22 cellular contexts compared by ENCODE assay signal in genomic region chr14:68240388-68240787, GRCh38.
DNase-seq lines count a peak whose midpoint lies in the region; ATAC-seq, FAIRE-seq and TF ChIP-seq lines count a peak whose summit lies in the region.
"Had no signal": no experiment of that assay in that cellular context is flagged by ENCODE, and none has a peak within 500 bp of the region (broad histone marks: within the 10 kb centered on the region; RNA-seq: fewer than 3 reads in every experiment).

No MANE protein-coding gene starts in this region.

- no peaks in the 10 kb centered on the region for H4K20me1 ChIP-seq in K562 (replicated peaks; ENCODE audit: control insufficient read depth, insufficient read depth, low read length)

- H3K9ac ChIP-seq in K562 (ENCODE audit: insufficient read depth in 1 of 2, low read depth in 2 of 2, low read length in 2 of 2) (no peak overlapping the region), subcutaneous abdominal adipose tissue (ENCODE audit: low read length in 5 of 5) (no peak overlapping the region)

- POLR2A ChIA-PET in K562 (lab: Yijun Ruan, JAX): interaction anchor here (0.9 kb wide), 1 partner anchor 11 kb away, joined by 4 read pairs; no protein-coding TSS in a partner anchor

- no peak for TF ChIP-seq RAD21 in K562 (CRISPR knock-in tag; conservative IDR thresholded peaks at IDR 0.05 in 1 of 2, IDR thresholded peaks at IDR 0.05 in 1 of 2)

- FAIRE-seq in K562 (lab: Jason Lieb, UNC) (no peak), pancreas (lab: Jason Lieb, UNC) (no peak)
- FAIRE-seq: astrocyte had no signal

- TF ChIP-seq POLR2A in K562 (conservative IDR thresholded peaks at IDR 0.05): no peak
- no peak for TF ChIP-seq POLR2A in gastroesophageal sphincter (IDR thresholded peaks at IDR 0.05)

- no peak overlapping the region for H3K27ac ChIP-seq in K562 (ENCODE audit: extremely low read depth, low read depth, low read length)
- H3K27ac ChIP-seq in gastroesophageal sphincter: peak overlapping the region; percentile 15 to 73 (median 49)
- H3K27ac ChIP-seq in pancreas: peak overlapping the region; percentile 11 to 76 (median 50)
- H3K27ac ChIP-seq in subcutaneous abdominal adipose tissue (ENCODE audit: low read depth, low read length): peak overlapping the region; percentile 63
- H3K27ac ChIP-seq: RWPE1 had no signal

- H3K36me3 ChIP-seq in K562 (ENCODE audit: control insufficient read depth, insufficient read depth, low read length) (no peaks in the 10 kb centered on the region), gastroesophageal sphincter (no peaks in the 10 kb centered on the region), pancreas (no peaks in the 10 kb centered on the region), subcutaneous abdominal adipose tissue (ENCODE audit: control insufficient read depth in 5 of 5, insufficient read depth in 5 of 5, low read length in 5 of 5) (no peaks in the 10 kb centered on the region)

- H2AFZ ChIP-seq in K562 (ENCODE audit: low read depth, low read length): peak overlapping the region; percentile 36; the same call in 1 of the 2 replicates

- DNase-seq in K562 (ENCODE audit: extremely low read depth in 1 of 4, low spot score in 3 of 4) (no peak), pancreas (no peak), iPS-NIHi7 (ENCODE audit: extremely low spot score) (no peak)
- DNase-seq: activated CD4-positive, CD25-positive, alpha-beta regulatory T cell treated with anti-CD3 and anti-CD28 coated beads, Interleukin-2, amount 50 U/mL, for 72 hours; CD4-positive, alpha-beta memory T cell; GF-D8; HFFc6; NCI-H2107; posterior cingulate gyrus; stimulated activated CD4-positive, alpha-beta T cell treated with anti-CD3 and anti-CD28 coated beads, Interleukin-12 subunit alpha, Interleukin-12 subunit beta, amount 100 ng/mL, for 4 hours; substantia nigra; T1000 had no signal

- TF ChIP-seq EP300 in K562 (IDR thresholded peaks at IDR 0.05; ENCODE audit: low read length) (no peak), gastroesophageal sphincter (IDR thresholded peaks at IDR 0.05) (no peak)

- H3K4me1 ChIP-seq in K562 (replicated peaks in 1 of 2; ENCODE audit: control insufficient read depth in 2 of 2, insufficient read depth in 2 of 2, low read length in 2 of 2): peaks cover 0 to 39% of the 10 kb centered on the region in 2 experiments; a peak in 2 of 5 replicates
- H3K4me1 ChIP-seq in gastroesophageal sphincter: peaks cover 4 to 60% (median 18%) of the 10 kb centered on the region in 3 donors
- H3K4me1 ChIP-seq in pancreas: peaks cover 16 to 53% (median 37%) of the 10 kb centered on the region in 3 donors
- H3K4me1 ChIP-seq in subcutaneous abdominal adipose tissue (ENCODE audit: control insufficient read depth in 5 of 5, insufficient read depth in 5 of 5, low read length in 5 of 5): peaks cover 0 to 39% (median 19%) of the 10 kb centered on the region in 5 donors

- ATAC-seq in K562 (no peak), gastroesophageal sphincter (no peak), pancreas (peak in 3 of 4 donors; percentile 39 to 64 (median 44)), esophagus mucosa (no peak), HG02623 (IDR thresholded peaks at IDR 0.05; ENCODE audit: unreplicated experiment) (no peak), HG03097 (IDR thresholded peaks at IDR 0.05; ENCODE audit: low FRiP score, unreplicated experiment) (no peak)
- ATAC-seq: natural killer cell treated with Interleukin-12 subunit alpha and Interleukin-12 subunit beta and Interleukin-15 and Interleukin-18, amount 100 ng/mL, for 72 hours; SK-N-SH treated with all-trans-retinoic acid at 6 μM for 48 hours had no signal

- H3K4me2 ChIP-seq in K562 (ENCODE audit: insufficient read depth, low read length): no peak overlapping the region

- no TSS peak for BruUV-seq in K562 (replicated peaks; lab: Mats Ljungman, UMichigan)

- H3K9me3 ChIP-seq in K562 (replicated peaks; ENCODE audit: control insufficient read depth, insufficient read depth, low read depth, low read length) (no peaks in the 10 kb centered on the region), gastroesophageal sphincter (no peaks in the 10 kb centered on the region), pancreas (no peaks in the 10 kb centered on the region), subcutaneous abdominal adipose tissue (ENCODE audit: control insufficient read depth in 5 of 5, low read length in 5 of 5) (no peaks in the 10 kb centered on the region)

- intact Hi-C loops in K562 (cut with micrococcal nuclease): loop anchor here (10.0 kb wide), 1 partner anchor 156 kb away; no protein-coding TSS in a partner anchor
- intact Hi-C loops in pancreas (cut with DNase I): loop anchor here in 2 of 3 donors (10.0 kb wide), 3 partner anchors 306 to 574 kb away; no protein-coding TSS in a partner anchor

- H3K27me3 ChIP-seq in K562 (ENCODE audit: control insufficient read depth in 2 of 2, insufficient read depth in 2 of 2, low read length in 2 of 2) (no peaks in the 10 kb centered on the region), gastroesophageal sphincter (no peaks in the 10 kb centered on the region), pancreas (no peaks in the 10 kb centered on the region), subcutaneous abdominal adipose tissue (ENCODE audit: control insufficient read depth in 5 of 5, insufficient read depth in 4 of 5, low read length in 5 of 5) (no peaks in the 10 kb centered on the region)

- WGBS in K562 (ENCODE audit: insufficient coverage, low coverage, missing lambda C conversion rate): 25% methylated on average over 4 of the region's 4 CpGs
- 39 to 53% methylated on average over 4 of the region's 4 CpGs for WGBS in gastroesophageal sphincter (ENCODE audit: low coverage in 1 of 2), 2 donors
- 9 to 11% methylated on average over 4 of the region's 4 CpGs for WGBS in pancreas, 2 donors

- H3K4me3 ChIP-seq in K562 (no peak overlapping the region), gastroesophageal sphincter (no peak overlapping the region), pancreas (no peak overlapping the region), subcutaneous abdominal adipose tissue (ENCODE audit: low read depth in 1 of 5, low read length in 5 of 5) (no peak overlapping the region)
- H3K4me3 ChIP-seq: lung had no signal

- TF ChIP-seq CTCF in K562 (IDR thresholded peaks at IDR 0.05 in 2 of 3, conservative IDR thresholded peaks at IDR 0.05 in 1 of 3; ENCODE audit: insufficient read depth in 2 of 3, low read depth in 1 of 3, low read length in 3 of 3) (no peak), gastroesophageal sphincter (IDR thresholded peaks at IDR 0.05) (no peak), pancreas (IDR thresholded peaks at IDR 0.05) (no peak)

- no peaks in the 10 kb centered on the region for H3K79me2 ChIP-seq in K562 (ENCODE audit: control insufficient read depth, insufficient read depth, low read length)

- no peaks in the 10 kb centered on the region for H3K9me1 ChIP-seq in K562 (ENCODE audit: control insufficient read depth, insufficient read depth, low read length)

- CTCF ChIA-PET in K562 (lab: Yijun Ruan, JAX; ENCODE audit: low intra/inter-chr PET ratio): no interaction called here

- in situ Hi-C loops in K562 (cut with MboI): loop anchor here (10.0 kb wide), 2 partner anchors 296 to 584 kb away; no protein-coding TSS in a partner anchor

TF ChIP-seq in K562, 482 proteins besides CTCF, POLR2A, EP300 and RAD21:
- no peak for TF ChIP-seq ZSCAN32 (CRISPR knock-in tag; IDR thresholded peaks at IDR 0.05)
- no peak for TF ChIP-seq ZNF253 (CRISPR knock-in tag; conservative IDR thresholded peaks at IDR 0.05)
- TF ChIP-seq ARID1B (IDR thresholded peaks at IDR 0.05): no peak
- no peak for TF ChIP-seq ZC3H4 (CRISPR knock-in tag; IDR thresholded peaks at IDR 0.05; ENCODE audit: borderline replicate concordance)
- TF ChIP-seq SMARCA5 (IDR thresholded peaks at IDR 0.05): no peak
- no peak for TF ChIP-seq ZNF511 (CRISPR knock-in tag; IDR thresholded peaks at IDR 0.05)
- TF ChIP-seq DMBX1 (CRISPR knock-in tag; IDR thresholded peaks at IDR 0.05; ENCODE audit: borderline replicate concordance): no peak
- no peak for TF ChIP-seq ZNF561 (CRISPR knock-in tag; conservative IDR thresholded peaks at IDR 0.05)
- TF ChIP-seq ZNF23 (CRISPR knock-in tag; IDR thresholded peaks at IDR 0.05): no peak
- TF ChIP-seq NFRKB (IDR thresholded peaks at IDR 0.05; ENCODE audit: low read depth): no peak
- no peak for TF ChIP-seq ZNF133 (CRISPR knock-in tag; IDR thresholded peaks at IDR 0.05)
- no peak for TF ChIP-seq HES1 (IDR thresholded peaks at IDR 0.05; ENCODE audit: low read depth)
- TF ChIP-seq IRF9 (tag; IDR thresholded peaks at IDR 0.05): no peak
- no peak for TF ChIP-seq POLR2H (tag; IDR thresholded peaks at IDR 0.05; ENCODE audit: low read depth)

Comparison
In these comparisons a context has a peak if more than half of its experiments do, and no peak if none do; other contexts are left out.
1. ATAC-seq: peak in pancreas (3 of 4); none in K562 (single experiment), gastroesophageal sphincter (single experiment), esophagus mucosa (single experiment), HG02623 (single experiment) and HG03097 (single experiment).